In genomic region chr5:5533927-5534326, GRCh38 we compare ENCODE assay signal across 18 cellular contexts.
DNase-seq lines count a peak whose midpoint lies in the region; ATAC-seq and TF ChIP-seq lines count a peak whose summit lies in the region.
"Had no signal": no experiment of that assay in that cellular context is flagged by ENCODE, and none has a peak within 500 bp of the region (broad histone marks: within the 10 kb centered on the region; RNA-seq: fewer than 3 reads in every experiment).

No MANE protein-coding gene starts in this region.

- peak; percentile 10 for ATAC-seq in GM18867 (IDR thresholded peaks at IDR 0.05; ENCODE audit: unreplicated experiment)
- ATAC-seq in GM21737 (IDR thresholded peaks at IDR 0.05; ENCODE audit: unreplicated experiment) = no peak
- ATAC-seq in left lobe of liver = no peak
- no peak for ATAC-seq in mucosa of descending colon

- H3K4me1 ChIP-seq in mucosa of descending colon (ENCODE audit: low read depth) = no peaks in the 10 kb centered on the region
- H3K4me1 ChIP-seq: BLaER1, SJCRH30 had no signal

- DNase-seq in NCI-H1092 treated with DMSO at 0.1 percent for 48 hours (lab: John Stamatoyannopoulos, UW) (peak; percentile 6), NCI-H1092 (lab: John Stamatoyannopoulos, UW) (no peak), NCI-H2107 treated with DMSO at 0.1 percent for 48 hours (lab: John Stamatoyannopoulos, UW; ENCODE audit: unreplicated experiment) (peak; percentile 16), RPMI8226 (peak; percentile 74), left lobe of liver (ENCODE audit: low spot score) (no peak), mucosa of descending colon (no peak)
- DNase-seq: CD8-positive, alpha-beta memory T cell; DMS 273 treated with DMSO at 0.1 percent for 48 hours; HCEC 1CT; NCI-H187; NCI-H226; NK-92 treated with Interleukin-12 subunit alpha and Interleukin-12 subunit beta, amount 100 ng/mL, for 24 hours; OCI-M1; SJCRH30; T-helper 2 cell had no signal

- TF ChIP-seq CTCF in mucosa of descending colon (IDR thresholded peaks at IDR 0.05) = no peak

- no peaks in the 10 kb centered on the region for H3K36me3 ChIP-seq in mucosa of descending colon (ENCODE audit: low read depth)
- H3K36me3 ChIP-seq: BLaER1, SJCRH30 had no signal

- no peak overlapping the region for H3K4me3 ChIP-seq in mucosa of descending colon
- H3K4me3 ChIP-seq: BLaER1, SJCRH30 had no signal

- H3K9me3 ChIP-seq in mucosa of descending colon = no peaks in the 10 kb centered on the region
- H3K9me3 ChIP-seq: BLaER1, SJCRH30 had no signal

- intact Hi-C loops in mucosa of descending colon (cut with DNase I, micrococcal nuclease) = no loop called here

Comparison
In these comparisons a context has a peak if more than half of its experiments do, and no peak if none do; other contexts are left out.
1. DNase-seq: peak in NCI-H1092 treated with DMSO at 0.1 percent for 48 hours (single experiment), NCI-H2107 treated with DMSO at 0.1 percent for 48 hours (single experiment) and RPMI8226 (single experiment); none in NCI-H1092 (single experiment), left lobe of liver (single experiment) and mucosa of descending colon (0 of 3).